19 cellular contexts compared by ENCODE assay signal in genomic region chr19:43622956-43623355, GRCh38. TPM values are rescaled to one million over a fixed set of nuclear protein-coding genes. Genes with fewer than 3 reads are reported as not detected.
DNase-seq lines count a peak whose midpoint lies in the region; ATAC-seq, FAIRE-seq and TF ChIP-seq lines count a peak whose summit lies in the region.
"Had no signal": no experiment of that assay in that cellular context is flagged by ENCODE, and none has a peak within 500 bp of the region (broad histone marks: within the 10 kb centered on the region; RNA-seq: fewer than 3 reads in every experiment).

No MANE protein-coding gene starts in this region.

- H3K9ac ChIP-seq in HepG2 (ENCODE audit: insufficient read depth, low read depth, low read length) (no peak overlapping the region), H9 (ENCODE audit: extremely low read depth, insufficient read length, low read length) (no peak overlapping the region)

- no peak overlapping the region for H2BK5ac ChIP-seq in H9 (ENCODE audit: insufficient read length, low read length)

- H3K56ac ChIP-seq in H9 (ENCODE audit: insufficient read length, low read depth, low read length), result no peak overlapping the region

- H2BK15ac ChIP-seq in H9 (ENCODE audit: low read depth, low read length), result no peak overlapping the region

- peaks cover 14% of the 10 kb centered on the region for H3K23me2 ChIP-seq in H9 (ENCODE audit: insufficient read length, low read depth, low read length, poor library complexity, severe bottlenecking)

- TF ChIP-seq POLR2A in HepG2 (IDR thresholded peaks at IDR 0.05; ENCODE audit: insufficient read depth in 1 of 2, low read depth in 2 of 2, low read length in 2 of 2), result no peak
- no peak for TF ChIP-seq POLR2A in right lobe of liver (IDR thresholded peaks at IDR 0.05)
- TF ChIP-seq POLR2A in spleen (IDR thresholded peaks at IDR 0.05), result no peak

- H4K20me1 ChIP-seq in HepG2 (ENCODE audit: insufficient read depth, low read length) (no peaks in the 10 kb centered on the region), H9 (ENCODE audit: control insufficient read depth, insufficient read depth, insufficient read length) (no peaks in the 10 kb centered on the region)

- peaks cover 14% of the 10 kb centered on the region for H3K27me3 Mint-ChIP-seq in H9 (ENCODE audit: low read depth)
- no peaks in the 10 kb centered on the region for H3K27me3 Mint-ChIP-seq in nephron (ENCODE audit: low read depth)

- H2BK20ac ChIP-seq in H9 (ENCODE audit: low read depth, low read length, poor library complexity, severe bottlenecking), result no peak overlapping the region

- H3K79me2 ChIP-seq in HepG2 (ENCODE audit: insufficient read depth, low read length) (peaks cover 11% of the 10 kb centered on the region), H9 (ENCODE audit: insufficient read depth, low read length) (no peaks in the 10 kb centered on the region)

- H3K27ac Mint-ChIP-seq in H9 (peak overlapping the region in 2 of 3 experiments; percentile 35 to 59; a peak in 2 of 7 replicates), nephron (peak overlapping the region in 2 of 3 experiments; percentile 13 to 73)
- H3K27ac Mint-ChIP-seq: CD4-positive, CD25-positive, alpha-beta regulatory T cell had no signal

- H3K9me3 Mint-ChIP-seq in H9, result no peaks in the 10 kb centered on the region; a peak in 1 of 5 replicates
- no peaks in the 10 kb centered on the region for H3K9me3 Mint-ChIP-seq in nephron
- H3K9me3 Mint-ChIP-seq: CD4-positive, CD25-positive, alpha-beta regulatory T cell; CD8-positive, alpha-beta memory T cell had no signal

- no TSS peak for BruUV-seq in HepG2 (replicated peaks; lab: Mats Ljungman, UMichigan)

- no peak overlapping the region for H2AK5ac ChIP-seq in H9 (ENCODE audit: insufficient read length, low read length)

- no peak for TF ChIP-seq CTCF in HepG2 (CRISPR knock-in tag; IDR thresholded peaks at IDR 0.05)
- no peak for TF ChIP-seq CTCF in right lobe of liver (IDR thresholded peaks at IDR 0.05)
- TF ChIP-seq CTCF in H9 (conservative IDR thresholded peaks at IDR 0.05), result no peak
- TF ChIP-seq CTCF in nephron (IDR thresholded peaks at IDR 0.05; ENCODE audit: unreplicated experiment in 3 of 3), result no peak
- no peak for TF ChIP-seq CTCF in spleen (IDR thresholded peaks at IDR 0.05 in 8 of 11, conservative IDR thresholded peaks at IDR 0.05 in 3 of 11)

- H3K14ac ChIP-seq in H9 (ENCODE audit: insufficient read depth, low read length), result no peak overlapping the region

- no peak overlapping the region for H2AFZ ChIP-seq in HepG2 (ENCODE audit: low read length)
- H2AFZ ChIP-seq in H9 (ENCODE audit: low read length), result no peak overlapping the region
- H2AFZ ChIP-seq: GM23338 had no signal

- no peaks in the 10 kb centered on the region for H3K79me1 ChIP-seq in H9 (ENCODE audit: insufficient read depth, low read depth, low read length, poor library complexity, severe bottlenecking)

- H3K4ac ChIP-seq in H9 (ENCODE audit: low read depth, low read length), result no peak overlapping the region

- no peak for FAIRE-seq in HepG2 (lab: Jason Lieb, UNC)
- FAIRE-seq: D721Med, G401.6, GM12891 had no signal

- no peak overlapping the region for H3K23ac ChIP-seq in H9 (ENCODE audit: insufficient read length, low read depth, low read length)

- H3K4me3 Mint-ChIP-seq in H9 (no peak overlapping the region), nephron (no peak overlapping the region)
- H3K4me3 Mint-ChIP-seq: CD8-positive, alpha-beta memory T cell; GM23338 had no signal

- H4K5ac ChIP-seq in H9 (ENCODE audit: insufficient read length, low read depth, low read length), result no peak overlapping the region

- H3K4me2 ChIP-seq in HepG2 (ENCODE audit: low read depth, low read length) (no peak overlapping the region), H9 (ENCODE audit: insufficient read depth, insufficient read length, low read length) (no peak overlapping the region)
- H3K4me2 ChIP-seq: GM23338 had no signal

- H4K91ac ChIP-seq in H9 (ENCODE audit: insufficient read length, low read depth, low read length), result no peak overlapping the region

- WGBS in HepG2 (ENCODE audit: low lambda C conversion rate), result 100% methylated on average over 1 of the region's 1 CpG
- no CpG with 5 or more reads among the region's 1 CpG for WGBS in right lobe of liver (ENCODE audit: insufficient coverage, low coverage, low lambda C conversion rate, missing lambda C conversion rate)
- WGBS in H9 (ENCODE audit: extremely low coverage, insufficient read length, low lambda C conversion rate), result no CpG with 5 or more reads among the region's 1 CpG
- 80 to 100% (median 83%) methylated on average over 1 of the region's 1 CpG for WGBS in spleen, 5 donors

- no peak overlapping the region for H3K4me3 ChIP-seq in HepG2 (replicated peaks in 1 of 3; ENCODE audit: insufficient read depth in 1 of 3, low read depth in 2 of 3, low read length in 3 of 3)
- H3K4me3 ChIP-seq in right lobe of liver, result no peak overlapping the region
- no peak overlapping the region for H3K4me3 ChIP-seq in spleen
- H3K4me3 ChIP-seq: GM23338 had no signal

- H3K4me1 Mint-ChIP-seq in H9 (peaks cover 25 to 40% of the 10 kb centered on the region in 2 experiments), nephron (peaks cover 22% of the 10 kb centered on the region)

- no peak overlapping the region for H3T11ph ChIP-seq in H9 (ENCODE audit: low read length)

- TF ChIP-seq RAD21 in HepG2 (CRISPR knock-in tag; IDR thresholded peaks at IDR 0.05), result no peak

- peaks cover 0 to 2% of the 10 kb centered on the region in 2 experiments; a peak in 1 of 5 replicates for H3K36me3 ChIP-seq in HepG2 (replicated peaks in 1 of 2; ENCODE audit: control insufficient read depth in 1 of 2, insufficient read depth in 2 of 2, low read length in 2 of 2)
- H3K36me3 ChIP-seq in right lobe of liver, result no peaks in the 10 kb centered on the region
- H3K36me3 ChIP-seq in spleen, result no peaks in the 10 kb centered on the region
- H3K36me3 ChIP-seq: BE2C had no signal

- ATAC-seq in HepG2 (no peak), right lobe of liver (no peak)
- ATAC-seq: GM23338 had no signal

- CTCF ChIA-PET in HepG2 (lab: Yijun Ruan, JAX; ENCODE audit: low intra/inter-chr PET ratio, low total read pairs), result no interaction called here

- H3K27ac ChIP-seq in HepG2 (ENCODE audit: extremely low read length, insufficient read depth, low read length), result no peak overlapping the region
- no peak overlapping the region for H3K27ac ChIP-seq in right lobe of liver
- H3K27ac ChIP-seq in H9 (ENCODE audit: insufficient read length, low read depth, low read length), result no peak overlapping the region
- no peak overlapping the region for H3K27ac ChIP-seq in spleen

- peaks cover 24% of the 10 kb centered on the region for H3K4me1 ChIP-seq in HepG2 (ENCODE audit: insufficient read depth, low read length)
- peaks cover 0 to 4% (median 0%) of the 10 kb centered on the region in 4 donors for H3K4me1 ChIP-seq in right lobe of liver
- H3K4me1 ChIP-seq in H9 (ENCODE audit: insufficient read depth, low read length), result no peaks in the 10 kb centered on the region; the same call in none of the 2 replicates
- peaks cover 4 to 38% (median 21%) of the 10 kb centered on the region in 6 donors for H3K4me1 ChIP-seq in spleen
- H3K4me1 ChIP-seq: BE2C had no signal

- POLR2A ChIA-PET in HepG2 (lab: Yijun Ruan, JAX), result interaction anchor here (1.0 kb wide), 1 partner anchor 27 kb away, joined by 3 read pairs; the partner anchor contains the start of genes IRGQ and ZNF576

- H3K36me3 Mint-ChIP-seq in H9 (ENCODE audit: insufficient read depth in 1 of 3, low read depth in 3 of 3) (peaks cover 11 to 31% (median 13%) of the 10 kb centered on the region in 3 experiments; a peak in 6 of 7 replicates), nephron (ENCODE audit: low read depth) (peaks cover 38% of the 10 kb centered on the region)
- H3K36me3 Mint-ChIP-seq: CD4-positive, CD25-positive, alpha-beta regulatory T cell had no signal

- H3K18ac ChIP-seq in H9 (ENCODE audit: insufficient read length, low read depth, low read length), result no peak overlapping the region

- no peak overlapping the region for H2BK12ac ChIP-seq in H9 (ENCODE audit: insufficient read length, low read depth, low read length)

- DNase-seq in HepG2 (ENCODE audit: low spot score), result no peak
- DNase-seq in right lobe of liver, result no peak
- no peak for DNase-seq in H9
- no peak for DNase-seq in spleen
- DNase-seq in GM19240 (ENCODE audit: insufficient read length, low spot score), result no peak
- no peak for DNase-seq in ecto neural progenitor cell (ENCODE audit: low spot score)
- DNase-seq: ACHN; BE2C; C1 segment of cervical spinal cord; CD4-positive, CD25-positive, alpha-beta regulatory T cell; CD8-positive, alpha-beta memory T cell; COR-L47; H7 had no signal

- TF ChIP-seq EP300 in HepG2 (IDR thresholded peaks at IDR 0.05; ENCODE audit: low read depth in 2 of 2, low read length in 2 of 2), result no peak
- no peak for TF ChIP-seq EP300 in HepG2 (CRISPR knock-in tag; IDR thresholded peaks at IDR 0.05; ENCODE audit: borderline replicate concordance)

- H3K27me3 ChIP-seq in HepG2 (ENCODE audit: control insufficient read depth in 1 of 2, insufficient read depth in 2 of 2, low read length in 2 of 2) (no peaks in the 10 kb centered on the region), right lobe of liver (no peaks in the 10 kb centered on the region), H9 (ENCODE audit: insufficient read depth, low read length) (no peaks in the 10 kb centered on the region), spleen (replicated peaks in 1 of 7) (peaks cover 0 to 21% (median 0%) of the 10 kb centered on the region in 7 donors)
- H3K27me3 ChIP-seq: BE2C had no signal

- H2BK120ac ChIP-seq in H9 (ENCODE audit: low read depth, low read length, poor library complexity, severe bottlenecking), result no peak overlapping the region

- no peaks in the 10 kb centered on the region for H3K9me3 ChIP-seq in HepG2 (ENCODE audit: low read length)
- no peaks in the 10 kb centered on the region for H3K9me3 ChIP-seq in right lobe of liver
- H3K9me3 ChIP-seq in H9 (ENCODE audit: control insufficient read depth, low read depth, low read length), result no peaks in the 10 kb centered on the region
- no peaks in the 10 kb centered on the region for H3K9me3 ChIP-seq in spleen
- H3K9me3 ChIP-seq: BE2C had no signal

- in situ Hi-C loops in HepG2 (cut with HindIII; ENCODE audit: extremely low pct_ligation_motif_present, low pct_unique_long_range_greater_than_20kb), result no loop called here

- no peak overlapping the region for H4K8ac ChIP-seq in H9 (replicated peaks; ENCODE audit: insufficient read length, low read depth, low read length)

- intact Hi-C loops in HepG2 (cut with micrococcal nuclease; ENCODE audit: unreplicated experiment) (no loop called here), right lobe of liver (cut with DNase I) (no loop called here), spleen (cut with DNase I; ENCODE audit: low total_unique reads) (no loop called here)

RNA-seq across cellular contexts. Expression of gene ZNF428, which starts 3.5 kb away (rescaled TPM):
- 24.0 and 26.9 TPM in 2 replicates for total RNA-seq in HepG2 (2016; rRNA removed; fragmentation: Illumina TruSeq; extraction: Trizol)
- 19.4 and 25.5 TPM in 2 replicates for total RNA-seq in HepG2 (2016; cell fraction: cytosol; rRNA removed; fragmentation: Illumina TruSeq; extraction: Trizol; ENCODE audit: low read depth)
- 20.7 and 27.4 TPM in 2 replicates for total RNA-seq in HepG2 (2016; cell fraction: insoluble cytoplasmic fraction; rRNA removed; fragmentation: Illumina TruSeq; extraction: Trizol)
- total RNA-seq in HepG2 (2016; cell fraction: membrane; rRNA removed; fragmentation: Illumina TruSeq; extraction: Trizol), result 23.9 and 34.3 TPM in 2 replicates
- total RNA-seq in HepG2 (2016; cell fraction: nucleus; rRNA removed; fragmentation: Illumina TruSeq; extraction: Trizol), result 6.5 and 9.5 TPM in 2 replicates
- 10.4 and 11.5 TPM in 2 replicates for polyA plus RNA-seq in HepG2 (2011; rRNA removed)
- polyA plus RNA-seq in HepG2 (2011; cell fraction: cytosol; rRNA removed), result 8.0 and 12.3 TPM in 2 replicates
- polyA plus RNA-seq in HepG2 (2011; cell fraction: nucleus; rRNA removed), result 6.0 and 6.2 TPM in 2 replicates
- polyA plus RNA-seq in HepG2 (2012), result 11.5 and 12.7 TPM in 2 replicates
- polyA plus RNA-seq in HepG2 (2016; cell fraction: cytosol; fragmentation: Illumina TruSeq; extraction: Trizol; ENCODE audit: low read depth), result 19.6 and 22.2 TPM in 2 replicates
- 27.6 and 28.2 TPM in 2 replicates for polyA plus RNA-seq in HepG2 (2016; cell fraction: insoluble cytoplasmic fraction; fragmentation: Illumina TruSeq; extraction: Trizol; ENCODE audit: low read depth)
- polyA plus RNA-seq in HepG2 (2016; cell fraction: membrane; fragmentation: Illumina TruSeq; extraction: Trizol; ENCODE audit: low read depth), result 25.6 and 28.5 TPM in 2 replicates
- 19.8 and 22.6 TPM in 2 replicates for polyA plus RNA-seq in HepG2 (2016; cell fraction: nucleus; fragmentation: Illumina TruSeq; extraction: Trizol; ENCODE audit: insufficient read depth, low read depth)
- polyA minus RNA-seq in HepG2 (2011; rRNA and poly(A)+ RNA removed; ENCODE audit: low replicate concordance), result 3.2 and 7.4 TPM in 2 replicates
- polyA minus RNA-seq in HepG2 (2011; cell fraction: cytosol; rRNA and poly(A)+ RNA removed), result 4.6 and 4.9 TPM in 2 replicates
- polyA minus RNA-seq in HepG2 (2011; cell fraction: nucleus; rRNA and poly(A)+ RNA removed), result 2.1 and 4.6 TPM in 2 replicates
- total RNA-seq in right lobe of liver, result 10 to 100 TPM; 10.9 to 16.7 (median 13.3) TPM
- total RNA-seq in H9 (2021), result 30.3 and 31.3 TPM in 2 replicates
- total RNA-seq in spleen, result 10 to 100 TPM; 19.9 to 29.4 (median 26.2) TPM
- polyA plus RNA-seq in spleen, result 10 to 100 TPM; 36.0 to 54.7 (median 51.9) TPM

RNA-seq across cellular contexts. Expression of gene SRRM5, which starts 11.1 kb away (rescaled TPM):
- 0.11 TPM in 1 of 2 replicates, not detected in the other for total RNA-seq in HepG2 (2016; rRNA removed; fragmentation: Illumina TruSeq; extraction: Trizol)
- total RNA-seq in HepG2 (2016; cell fraction: cytosol; rRNA removed; fragmentation: Illumina TruSeq; extraction: Trizol; ENCODE audit: low read depth), result not detected in 2 replicates
- total RNA-seq in HepG2 (2016; cell fraction: insoluble cytoplasmic fraction; rRNA removed; fragmentation: Illumina TruSeq; extraction: Trizol), result not detected in 2 replicates
- 0.06 TPM in 1 of 2 replicates, not detected in the other for total RNA-seq in HepG2 (2016; cell fraction: membrane; rRNA removed; fragmentation: Illumina TruSeq; extraction: Trizol)
- 0.31 TPM in 1 of 2 replicates, not detected in the other for total RNA-seq in HepG2 (2016; cell fraction: nucleus; rRNA removed; fragmentation: Illumina TruSeq; extraction: Trizol)
- polyA plus RNA-seq in HepG2 (2011; rRNA removed), result 0.16 TPM in 2 replicates
- polyA plus RNA-seq in HepG2 (2011; cell fraction: cytosol; rRNA removed), result 0.03 and 0.08 TPM in 2 replicates
- polyA plus RNA-seq in HepG2 (2011; cell fraction: nucleus; rRNA removed), result 0.61 and 0.79 TPM in 2 replicates
- 0.15 and 0.21 TPM in 2 replicates for polyA plus RNA-seq in HepG2 (2012)
- polyA plus RNA-seq in HepG2 (2016; cell fraction: cytosol; fragmentation: Illumina TruSeq; extraction: Trizol; ENCODE audit: low read depth), result not detected in 2 replicates
- polyA plus RNA-seq in HepG2 (2016; cell fraction: insoluble cytoplasmic fraction; fragmentation: Illumina TruSeq; extraction: Trizol; ENCODE audit: low read depth), result 0.10 and 0.12 TPM in 2 replicates
- 0.10 TPM in 2 replicates for polyA plus RNA-seq in HepG2 (2016; cell fraction: membrane; fragmentation: Illumina TruSeq; extraction: Trizol; ENCODE audit: low read depth)
- 0.51 and 1.2 TPM in 2 replicates for polyA plus RNA-seq in HepG2 (2016; cell fraction: nucleus; fragmentation: Illumina TruSeq; extraction: Trizol; ENCODE audit: insufficient read depth, low read depth)
- 0.18 and 0.23 TPM in 2 replicates for polyA minus RNA-seq in HepG2 (2011; rRNA and poly(A)+ RNA removed; ENCODE audit: low replicate concordance)
- polyA minus RNA-seq in HepG2 (2011; cell fraction: cytosol; rRNA and poly(A)+ RNA removed), result not detected in 2 replicates
- 0.39 and 0.50 TPM in 2 replicates for polyA minus RNA-seq in HepG2 (2011; cell fraction: nucleus; rRNA and poly(A)+ RNA removed)
- total RNA-seq in right lobe of liver, result under 1 TPM in 5 of 6 experiments, not detected in 1; 0.09 to 0.37 (median 0.18) TPM
- total RNA-seq in H9 (2021), result 0.44 and 0.70 TPM in 2 replicates
- total RNA-seq in spleen, result under 1 TPM; 0.32 to 0.94 (median 0.40) TPM
- under 1 TPM; 0.26 to 0.54 (median 0.52) TPM for polyA plus RNA-seq in spleen
- total RNA-seq: A172, GM23338 had no signal

RNA-seq across cellular contexts. Expression of gene CADM4, which starts 16.7 kb away (rescaled TPM):
- total RNA-seq in HepG2 (2016; rRNA removed; fragmentation: Illumina TruSeq; extraction: Trizol), result 6.4 and 16.0 TPM in 2 replicates
- 1.9 and 2.0 TPM in 2 replicates for total RNA-seq in HepG2 (2016; cell fraction: cytosol; rRNA removed; fragmentation: Illumina TruSeq; extraction: Trizol; ENCODE audit: low read depth)
- total RNA-seq in HepG2 (2016; cell fraction: insoluble cytoplasmic fraction; rRNA removed; fragmentation: Illumina TruSeq; extraction: Trizol), result 6.2 and 15.7 TPM in 2 replicates
- 6.3 and 6.6 TPM in 2 replicates for total RNA-seq in HepG2 (2016; cell fraction: membrane; rRNA removed; fragmentation: Illumina TruSeq; extraction: Trizol)
- total RNA-seq in HepG2 (2016; cell fraction: nucleus; rRNA removed; fragmentation: Illumina TruSeq; extraction: Trizol), result 13.7 and 16.1 TPM in 2 replicates
- polyA plus RNA-seq in HepG2 (2011; rRNA removed), result 8.5 and 15.4 TPM in 2 replicates
- polyA plus RNA-seq in HepG2 (2011; cell fraction: cytosol; rRNA removed), result 10.7 and 11.5 TPM in 2 replicates
- polyA plus RNA-seq in HepG2 (2011; cell fraction: nucleus; rRNA removed), result 8.7 and 11.0 TPM in 2 replicates
- polyA plus RNA-seq in HepG2 (2012), result 14.2 and 19.2 TPM in 2 replicates
- polyA plus RNA-seq in HepG2 (2016; cell fraction: cytosol; fragmentation: Illumina TruSeq; extraction: Trizol; ENCODE audit: low read depth), result 3.1 and 3.4 TPM in 2 replicates
- polyA plus RNA-seq in HepG2 (2016; cell fraction: insoluble cytoplasmic fraction; fragmentation: Illumina TruSeq; extraction: Trizol; ENCODE audit: low read depth), result 7.9 and 9.3 TPM in 2 replicates
- polyA plus RNA-seq in HepG2 (2016; cell fraction: membrane; fragmentation: Illumina TruSeq; extraction: Trizol; ENCODE audit: low read depth), result 6.8 and 7.0 TPM in 2 replicates
- 32.5 and 32.9 TPM in 2 replicates for polyA plus RNA-seq in HepG2 (2016; cell fraction: nucleus; fragmentation: Illumina TruSeq; extraction: Trizol; ENCODE audit: insufficient read depth, low read depth)
- 1.1 and 12.4 TPM in 2 replicates for polyA minus RNA-seq in HepG2 (2011; rRNA and poly(A)+ RNA removed; ENCODE audit: low replicate concordance)
- 5.0 and 7.8 TPM in 2 replicates for polyA minus RNA-seq in HepG2 (2011; cell fraction: cytosol; rRNA and poly(A)+ RNA removed)
- 4.0 and 5.5 TPM in 2 replicates for polyA minus RNA-seq in HepG2 (2011; cell fraction: nucleus; rRNA and poly(A)+ RNA removed)
- 1 to 10 TPM; 2.2 to 4.7 (median 3.7) TPM for total RNA-seq in right lobe of liver
- 10.2 and 12.5 TPM in 2 replicates for total RNA-seq in H9 (2021)
- 1 to 10 TPM; 1.8 to 3.5 (median 2.0) TPM for total RNA-seq in spleen
- polyA plus RNA-seq in spleen, result 1 to 10 TPM in 2 of 3 donors, under 1 TPM in 1; 0.89 to 4.7 (median 2.2) TPM
- polyA plus RNA-seq: CD4-positive, CD25-positive, alpha-beta regulatory T cell; CD8-positive, alpha-beta memory T cell had no signal

RNA-seq across cellular contexts. Expression of gene ZNF576, which starts 26.6 kb away (rescaled TPM):
- total RNA-seq in HepG2 (2016; rRNA removed; fragmentation: Illumina TruSeq; extraction: Trizol), result 9.6 and 10.9 TPM in 2 replicates
- total RNA-seq in HepG2 (2016; cell fraction: cytosol; rRNA removed; fragmentation: Illumina TruSeq; extraction: Trizol; ENCODE audit: low read depth), result 8.7 and 10.4 TPM in 2 replicates
- total RNA-seq in HepG2 (2016; cell fraction: insoluble cytoplasmic fraction; rRNA removed; fragmentation: Illumina TruSeq; extraction: Trizol), result 10.6 and 11.2 TPM in 2 replicates
- 13.9 and 14.1 TPM in 2 replicates for total RNA-seq in HepG2 (2016; cell fraction: membrane; rRNA removed; fragmentation: Illumina TruSeq; extraction: Trizol)
- total RNA-seq in HepG2 (2016; cell fraction: nucleus; rRNA removed; fragmentation: Illumina TruSeq; extraction: Trizol), result 6.6 and 7.0 TPM in 2 replicates
- polyA plus RNA-seq in HepG2 (2011; rRNA removed), result 7.2 and 10.2 TPM in 2 replicates
- polyA plus RNA-seq in HepG2 (2011; cell fraction: cytosol; rRNA removed), result 7.1 and 9.5 TPM in 2 replicates
- 7.2 and 9.1 TPM in 2 replicates for polyA plus RNA-seq in HepG2 (2011; cell fraction: nucleus; rRNA removed)
- 4.1 and 5.6 TPM in 2 replicates for polyA plus RNA-seq in HepG2 (2012)
- polyA plus RNA-seq in HepG2 (2016; cell fraction: cytosol; fragmentation: Illumina TruSeq; extraction: Trizol; ENCODE audit: low read depth), result 11.9 and 12.6 TPM in 2 replicates
- polyA plus RNA-seq in HepG2 (2016; cell fraction: insoluble cytoplasmic fraction; fragmentation: Illumina TruSeq; extraction: Trizol; ENCODE audit: low read depth), result 12.1 and 13.5 TPM in 2 replicates
- 12.7 and 17.2 TPM in 2 replicates for polyA plus RNA-seq in HepG2 (2016; cell fraction: membrane; fragmentation: Illumina TruSeq; extraction: Trizol; ENCODE audit: low read depth)
- polyA plus RNA-seq in HepG2 (2016; cell fraction: nucleus; fragmentation: Illumina TruSeq; extraction: Trizol; ENCODE audit: insufficient read depth, low read depth), result 8.1 and 10.1 TPM in 2 replicates
- polyA minus RNA-seq in HepG2 (2011; rRNA and poly(A)+ RNA removed; ENCODE audit: low replicate concordance), result 10.5 and 15.9 TPM in 2 replicates
- 3.5 and 5.6 TPM in 2 replicates for polyA minus RNA-seq in HepG2 (2011; cell fraction: cytosol; rRNA and poly(A)+ RNA removed)
- 10.2 and 14.8 TPM in 2 replicates for polyA minus RNA-seq in HepG2 (2011; cell fraction: nucleus; rRNA and poly(A)+ RNA removed)
- total RNA-seq in right lobe of liver, result 10 to 100 TPM in 4 of 6 experiments, 1 to 10 TPM in 2; 7.7 to 15.8 (median 10.3) TPM
- total RNA-seq in H9 (2021), result 16.3 and 19.7 TPM in 2 replicates
- 10 to 100 TPM in 5 of 7 donors, 1 to 10 TPM in 2; 8.1 to 12.9 (median 11.5) TPM for total RNA-seq in spleen
- 10 to 100 TPM in 1 of 3 donors, 1 to 10 TPM in 2; 6.9 to 14.7 (median 9.8) TPM for polyA plus RNA-seq in spleen

RNA-seq across cellular contexts. Expression of gene IRGQ, which starts 27.0 kb away (rescaled TPM):
- total RNA-seq in HepG2 (2016; rRNA removed; fragmentation: Illumina TruSeq; extraction: Trizol), result 12.4 and 16.5 TPM in 2 replicates
- total RNA-seq in HepG2 (2016; cell fraction: cytosol; rRNA removed; fragmentation: Illumina TruSeq; extraction: Trizol; ENCODE audit: low read depth), result 1.5 and 1.9 TPM in 2 replicates
- total RNA-seq in HepG2 (2016; cell fraction: insoluble cytoplasmic fraction; rRNA removed; fragmentation: Illumina TruSeq; extraction: Trizol), result 12.6 and 15.2 TPM in 2 replicates
- 5.6 and 6.3 TPM in 2 replicates for total RNA-seq in HepG2 (2016; cell fraction: membrane; rRNA removed; fragmentation: Illumina TruSeq; extraction: Trizol)
- 12.7 and 12.8 TPM in 2 replicates for total RNA-seq in HepG2 (2016; cell fraction: nucleus; rRNA removed; fragmentation: Illumina TruSeq; extraction: Trizol)
- polyA plus RNA-seq in HepG2 (2011; rRNA removed), result 11.4 and 11.6 TPM in 2 replicates
- 6.4 and 10.2 TPM in 2 replicates for polyA plus RNA-seq in HepG2 (2011; cell fraction: cytosol; rRNA removed)
- polyA plus RNA-seq in HepG2 (2011; cell fraction: nucleus; rRNA removed), result 11.8 and 12.3 TPM in 2 replicates
- 3.2 and 3.7 TPM in 2 replicates for polyA plus RNA-seq in HepG2 (2012)
- polyA plus RNA-seq in HepG2 (2016; cell fraction: cytosol; fragmentation: Illumina TruSeq; extraction: Trizol; ENCODE audit: low read depth), result 0.71 and 1.1 TPM in 2 replicates
- polyA plus RNA-seq in HepG2 (2016; cell fraction: insoluble cytoplasmic fraction; fragmentation: Illumina TruSeq; extraction: Trizol; ENCODE audit: low read depth), result 9.0 and 10.3 TPM in 2 replicates
- polyA plus RNA-seq in HepG2 (2016; cell fraction: membrane; fragmentation: Illumina TruSeq; extraction: Trizol; ENCODE audit: low read depth), result 2.1 and 2.5 TPM in 2 replicates
- 17.0 and 18.2 TPM in 2 replicates for polyA plus RNA-seq in HepG2 (2016; cell fraction: nucleus; fragmentation: Illumina TruSeq; extraction: Trizol; ENCODE audit: insufficient read depth, low read depth)
- polyA minus RNA-seq in HepG2 (2011; rRNA and poly(A)+ RNA removed; ENCODE audit: low replicate concordance), result 6.7 and 18.5 TPM in 2 replicates
- 10.1 and 13.1 TPM in 2 replicates for polyA minus RNA-seq in HepG2 (2011; cell fraction: cytosol; rRNA and poly(A)+ RNA removed)
- 4.9 and 8.1 TPM in 2 replicates for polyA minus RNA-seq in HepG2 (2011; cell fraction: nucleus; rRNA and poly(A)+ RNA removed)
- 10 to 100 TPM in 4 of 6 experiments, 1 to 10 TPM in 2; 9.1 to 18.6 (median 11.0) TPM for total RNA-seq in right lobe of liver
- total RNA-seq in H9 (2021), result 24.1 and 25.4 TPM in 2 replicates
- total RNA-seq in spleen, result 10 to 100 TPM; 16.5 to 25.9 (median 20.9) TPM
- 1 to 10 TPM; 3.1 to 3.9 (median 3.8) TPM for polyA plus RNA-seq in spleen
